Comparison of ENCODE assay signal across 8 cellular contexts in genomic region chr1:110212165-110213142, GRCh38. TPM values are rescaled to one million over a fixed set of nuclear protein-coding genes. Genes with fewer than 3 reads are reported as not detected.
DNase-seq lines count a peak whose midpoint lies in the region; ATAC-seq and TF ChIP-seq lines count a peak whose summit lies in the region.

No MANE protein-coding gene starts in this region.

- no peak for TF ChIP-seq CTCF in progenitor cell of endocrine pancreas (IDR thresholded peaks at IDR 0.05; ENCODE audit: unreplicated experiment)

- DNase-seq in GM23248 (peak; percentile 41), NCI-H69 (lab: John Stamatoyannopoulos, UW) (peak; percentile 10), progenitor cell of endocrine pancreas (ENCODE audit: low spot score, unreplicated experiment) (no peak), cortex of kidney (lab: John Stamatoyannopoulos, UW) (no peak), D341Med (ENCODE audit: low spot score) (no peak), glomerular visceral epithelial cell (ENCODE audit: extremely low spot score) (no peak)

- no peak overlapping the region for H2AFZ ChIP-seq in GM23248

- no peak overlapping the region for H3K27ac Mint-ChIP-seq in progenitor cell of endocrine pancreas

- H3K27me3 ChIP-seq in GM23248 (replicated peaks; ENCODE audit: insufficient read depth) (no peaks in the 10 kb centered on the region), endocrine pancreas (ENCODE audit: control insufficient read depth, insufficient read depth, low read length) (no peaks in the 10 kb centered on the region)

- H3K9me3 ChIP-seq in GM23248 (ENCODE audit: low read depth) (no peaks in the 10 kb centered on the region), endocrine pancreas (ENCODE audit: control insufficient read depth, low read length) (no peaks in the 10 kb centered on the region)

- no peaks in the 10 kb centered on the region for H3K9me2 ChIP-seq in GM23248 (ENCODE audit: insufficient read depth)

- peak overlapping the region; percentile 80 for H3K4me2 ChIP-seq in GM23248 (ENCODE audit: unreplicated experiment)

- H3K4me1 ChIP-seq in GM23248 (ENCODE audit: insufficient read depth) (peaks cover 36% of the 10 kb centered on the region), endocrine pancreas (ENCODE audit: control insufficient read depth, insufficient read depth, low read length) (no peaks in the 10 kb centered on the region)

- 85 to 87% methylated on average over 15 to 21 of the region's 21 CpGs for WGBS in GM23248 (ENCODE audit: low coverage in 1 of 2, low lambda C conversion rate in 2 of 2, missing lambda C conversion rate in 2 of 2), 2 experiments

- H4K20me1 ChIP-seq in GM23248 (ENCODE audit: insufficient read depth), result 0 out of 2 replicates have a peak, but pooled peaks cover 4% of the 10 kb centered on the region

- in situ Hi-C loops in GM23248 (cut with MboI), result no loop called here

- H3K27me3 Mint-ChIP-seq in progenitor cell of endocrine pancreas, result peaks cover 79% of the 10 kb centered on the region

- no peak overlapping the region for H3K27ac ChIP-seq in GM23248

- H3K9me3 Mint-ChIP-seq in progenitor cell of endocrine pancreas (ENCODE audit: low read depth), result no peaks in the 10 kb centered on the region

- H3K4me3 ChIP-seq in GM23248, result peak overlapping the region; percentile 83
- H3K4me3 ChIP-seq in endocrine pancreas (ENCODE audit: control insufficient read depth, insufficient read depth, low read length), result peak overlapping the region; percentile 6

- peaks cover 13% of the 10 kb centered on the region for H3F3A ChIP-seq in GM23248 (ENCODE audit: insufficient read depth)

- peak overlapping the region; percentile 56 for H3K4me3 Mint-ChIP-seq in progenitor cell of endocrine pancreas (ENCODE audit: low read depth)

- no peaks in the 10 kb centered on the region for H3K36me3 Mint-ChIP-seq in progenitor cell of endocrine pancreas (ENCODE audit: insufficient read depth)

- peaks cover 9% of the 10 kb centered on the region for H3K4me1 Mint-ChIP-seq in progenitor cell of endocrine pancreas (ENCODE audit: low read depth)

- H3K79me2 ChIP-seq in GM23248 (ENCODE audit: insufficient read depth), result peaks cover 69% of the 10 kb centered on the region

- H3K9ac ChIP-seq in GM23248, result peak overlapping the region; percentile 1; the same call in 1 of the 2 replicates
- H3K9ac ChIP-seq in endocrine pancreas (ENCODE audit: control insufficient read depth, insufficient read depth, low read length), result peak overlapping the region; percentile 43

- ATAC-seq in GM19455 (IDR thresholded peaks at IDR 0.05; ENCODE audit: unreplicated experiment), result no peak

- H3K36me3 ChIP-seq in GM23248 (ENCODE audit: low read depth), result no peaks in the 10 kb centered on the region
- no peaks in the 10 kb centered on the region for H3K36me3 ChIP-seq in endocrine pancreas (ENCODE audit: control insufficient read depth, insufficient read depth, low read length)

RNA-seq across cellular contexts. Expression of gene KCNC4, which starts 2.3 kb away (rescaled TPM):
- total RNA-seq in GM23248 (2014; rRNA removed; shearing (Covaris generic)), result 12.1 and 29.3 TPM in 2 replicates
- 8.0 and 8.9 TPM in 2 replicates for polyA plus RNA-seq in GM23248 (2016; fragmentation: Nextera tagmentation; extraction: Ambion mirVana)
- 1.1 and 1.5 TPM in 2 replicates for total RNA-seq in progenitor cell of endocrine pancreas

Comparison
In these comparisons a context has a peak if more than half of its experiments do, and no peak if none do; other contexts are left out.
1. DNase-seq: peak in GM23248 (single experiment) and NCI-H69 (single experiment); none in progenitor cell of endocrine pancreas (single experiment), cortex of kidney (single experiment), D341Med (single experiment) and glomerular visceral epithelial cell (single experiment).